Comparison of ENCODE assay signal across 20 cellular contexts in the genomic region with DNA sequence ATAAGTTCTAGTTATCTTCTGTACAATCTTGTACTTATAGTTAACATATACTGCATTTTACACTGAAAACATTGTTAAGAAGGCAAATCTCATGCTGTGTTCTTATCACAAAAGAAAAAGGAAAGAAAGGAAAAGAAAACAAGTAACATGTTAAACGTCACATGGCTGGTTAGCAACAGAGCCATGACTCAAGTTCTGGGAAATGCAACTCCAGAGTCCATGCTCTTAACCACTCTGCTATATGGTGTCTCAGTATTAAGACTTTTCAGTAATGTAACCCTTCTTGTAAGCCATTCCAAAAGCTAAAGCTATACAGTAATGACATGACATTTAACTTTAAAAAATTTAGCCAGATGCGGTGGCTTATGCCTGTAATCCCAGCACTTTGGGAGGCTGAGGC.
"Had no signal": no experiment of that assay in that cellular context is flagged by ENCODE, and none has a peak within 500 bp of the region (broad histone marks: within the 10 kb centered on the region; RNA-seq: fewer than 3 reads in every experiment).

No MANE protein-coding gene starts in this region.

- H3K4me3 ChIP-seq: ascending aorta, gastrocnemius medialis, heart left ventricle, left ventricle myocardium inferior had no signal

- H3K4me1 ChIP-seq: ascending aorta, gastrocnemius medialis, heart left ventricle, left ventricle myocardium inferior had no signal

- H3K9me3 ChIP-seq: ascending aorta, gastrocnemius medialis, heart left ventricle, left ventricle myocardium inferior had no signal

- H3K4me1 Mint-ChIP-seq: activated naive CD4-positive, alpha-beta T cell treated with anti-CD3 and anti-CD28 coated beads, Interleukin-2, amount 50 U/mL, for 24 hours had no signal

- H3K27ac Mint-ChIP-seq: activated naive CD4-positive, alpha-beta T cell treated with anti-CD3 and anti-CD28 coated beads, Interleukin-2, amount 50 U/mL, for 24 hours; activated T-cell treated with anti-CD3 and anti-CD28 coated beads, Interleukin-2, amount 50 U/mL, for 72 hours; T-helper 1 cell treated with Interleukin-12 subunit alpha and Interleukin-12 subunit beta and Interleukin-4 antibody, amounts not matched to agents 30 μg/mL and 1 μg/mL, for 36 hours had no signal

- H3K4me3 Mint-ChIP-seq: activated naive CD4-positive, alpha-beta T cell treated with anti-CD3 and anti-CD28 coated beads, Interleukin-2, amount 50 U/mL, for 24 hours; activated T-cell treated with anti-CD3 and anti-CD28 coated beads, Interleukin-2, amount 50 U/mL, for 72 hours; T-helper 1 cell treated with Interleukin-12 subunit alpha and Interleukin-12 subunit beta and Interleukin-4 antibody, amounts not matched to agents 30 μg/mL and 1 μg/mL, for 36 hours had no signal

- H3K36me3 ChIP-seq: ascending aorta, gastrocnemius medialis, heart left ventricle, left ventricle myocardium inferior had no signal

- ATAC-seq: activated T-cell treated with anti-CD3 and anti-CD28 coated beads, Interleukin-2, amount 50 U/mL, for 72 hours; gastrocnemius medialis; heart left ventricle had no signal

- DNase-seq: activated CD4-positive, CD25-positive, alpha-beta regulatory T cell treated with anti-CD3 and anti-CD28 coated beads, Interleukin-2, amount 50 U/mL, for 72 hours; activated gamma-delta T cell; activated T-cell treated with anti-CD3 and anti-CD28 coated beads, Interleukin-2, amount 50 U/mL, for 72 hours; caudate nucleus; erythroblast; gastrocnemius medialis; heart left ventricle; kidney glomerular epithelial cell; left ventricle myocardium inferior; mammary epithelial cell; occipital lobe; stimulated activated CD4-positive, alpha-beta T cell treated with anti-CD3 and anti-CD28 coated beads, Interleukin-12 subunit alpha, Interleukin-12 subunit beta, amount 100 ng/mL, for 4 hours; stimulated activated CD4-positive, alpha-beta T cell treated with anti-CD3 and anti-CD28 coated beads, Interleukin-1b, Interleukin-23, amount 100 ng/mL, for 48 hours; stimulated activated CD8-positive, alpha-beta memory T cell treated with anti-CD3 and anti-CD28 coated beads, Interleukin-4, amount 100 ng/mL, for 48 hours; stimulated activated naive CD4-positive, alpha-beta T cell had no signal

- H3K27ac ChIP-seq: ascending aorta, gastrocnemius medialis, heart left ventricle, left ventricle myocardium inferior, VCaP had no signal

- H3K27me3 Mint-ChIP-seq: activated naive CD4-positive, alpha-beta T cell treated with anti-CD3 and anti-CD28 coated beads, Interleukin-2, amount 50 U/mL, for 24 hours had no signal

- H3K27me3 ChIP-seq: ascending aorta, gastrocnemius medialis, heart left ventricle had no signal

- H3K9me3 Mint-ChIP-seq: activated naive CD4-positive, alpha-beta T cell treated with anti-CD3 and anti-CD28 coated beads, Interleukin-2, amount 50 U/mL, for 24 hours; T-helper 1 cell treated with Interleukin-12 subunit alpha and Interleukin-12 subunit beta and Interleukin-4 antibody, amounts not matched to agents 30 μg/mL and 1 μg/mL, for 36 hours had no signal

- FAIRE-seq: colon had no signal

- H3K36me3 Mint-ChIP-seq: activated naive CD4-positive, alpha-beta T cell treated with anti-CD3 and anti-CD28 coated beads, Interleukin-2, amount 50 U/mL, for 24 hours had no signal
